Comparison of ENCODE assay signal across 10 cellular contexts in genomic region chr12:47772738-47773061, GRCh38. TPM values are rescaled to one million over a fixed set of nuclear protein-coding genes. Genes with fewer than 3 reads are reported as not detected.
A peak's percentile ranks its signal among the peaks of the same experiment; 100 is the strongest.
DNase-seq lines count a peak whose midpoint lies in the region; ATAC-seq, FAIRE-seq and TF ChIP-seq lines count a peak whose summit lies in the region.
"Had no signal": no experiment of that assay in that cellular context is flagged by ENCODE, and none has a peak within 500 bp of the region (broad histone marks: within the 10 kb centered on the region; RNA-seq: fewer than 3 reads in every experiment).

No MANE protein-coding gene starts in this region.

- no peak for FAIRE-seq in H1 (lab: Jason Lieb, UNC)
- FAIRE-seq: islet of Langerhans, RCC 7860 had no signal

- no peak for TF ChIP-seq POLR2A in H1 (IDR thresholded peaks at IDR 0.05; ENCODE audit: control extremely low read depth in 1 of 2, low read depth in 2 of 2, low read length in 2 of 2)

- peak overlapping the region; percentile 61 for H3K4me2 ChIP-seq in H1 (ENCODE audit: insufficient read depth in 1 of 2, low read depth in 2 of 2, low read length in 2 of 2)
- peak overlapping the region; percentile 77 for H3K4me2 ChIP-seq in osteoblast (ENCODE audit: insufficient read depth, low read length)

- H3K18ac ChIP-seq in H1 (ENCODE audit: extremely low read depth, low read length) = no peak overlapping the region

- no peak for TF ChIP-seq RAD21 in H1 (IDR thresholded peaks at IDR 0.05 in 1 of 2, conservative IDR thresholded peaks at IDR 0.05 in 1 of 2; ENCODE audit: low read depth in 2 of 2, low read length in 2 of 2)

- H4K8ac ChIP-seq in H1 (ENCODE audit: extremely low read depth, insufficient read depth, low read length) = no peak overlapping the region

- H2BK5ac ChIP-seq in H1 (ENCODE audit: low read depth, low read length) = no peak overlapping the region

- no peak overlapping the region for H4K91ac ChIP-seq in H1 (replicated peaks; ENCODE audit: insufficient read length, low read length)

- H2BK15ac ChIP-seq in H1 (ENCODE audit: low read length) = no peak overlapping the region

- no peak overlapping the region for H2BK20ac ChIP-seq in H1 (ENCODE audit: low read length)

- H2AFZ ChIP-seq in H1 (ENCODE audit: low read length) = no peak overlapping the region
- peak overlapping the region; percentile 23 for H2AFZ ChIP-seq in osteoblast (ENCODE audit: low read length)

- DNase-seq in CD4-positive, alpha-beta memory T cell = no peak
- DNase-seq in NT2/D1 (ENCODE audit: low read depth, low spot score) (no peak), H1 (ENCODE audit: low read depth in 1 of 2, low spot score in 2 of 2) (no peak), osteoblast (ENCODE audit: insufficient read length, low spot score, missing footprints) (no peak), left lobe of liver (ENCODE audit: low spot score) (no peak), activated gamma-delta T cell (lab: John Stamatoyannopoulos, UW) (no peak)
- no peak for DNase-seq in stimulated activated CD8-positive, alpha-beta memory T cell treated with anti-CD3 and anti-CD28 coated beads, Interleukin-4, amount 100 ng/mL, for 48 hours

- no peak overlapping the region for H3K27ac ChIP-seq in CD4-positive, alpha-beta memory T cell (ENCODE audit: low read depth, low read length)
- H3K27ac ChIP-seq in H1 (ENCODE audit: low read depth, low read length) = no peak overlapping the region
- H3K27ac ChIP-seq in osteoblast (ENCODE audit: low read depth, low read length) = no peak overlapping the region

- ATAC-seq in left lobe of liver = no peak
- ATAC-seq in HG02642 (IDR thresholded peaks at IDR 0.05; ENCODE audit: poor library complexity, unreplicated experiment) = no peak

- TF ChIP-seq CTCF in H1 (IDR thresholded peaks at IDR 0.05; ENCODE audit: control extremely low read depth in 1 of 3, insufficient read depth in 1 of 3, low read depth in 1 of 3, low read length in 3 of 3) = no peak
- no peak for TF ChIP-seq CTCF in osteoblast (IDR thresholded peaks at IDR 0.05; ENCODE audit: extremely low read depth, low read depth, low read length)

- H3K4ac ChIP-seq in H1 (replicated peaks; ENCODE audit: insufficient read length, low read depth, low read length) = no peak overlapping the region

- no peaks in the 10 kb centered on the region for H3K36me3 Mint-ChIP-seq in CD4-positive, alpha-beta memory T cell

- no peak overlapping the region for H3K4me3 ChIP-seq in CD4-positive, alpha-beta memory T cell (ENCODE audit: low read length in 2 of 2)
- no peak overlapping the region for H3K4me3 ChIP-seq in NT2/D1 (ENCODE audit: insufficient read length, low read depth)
- H3K4me3 ChIP-seq in H1 (ENCODE audit: extremely low read depth in 1 of 4, insufficient read depth in 2 of 4, low read depth in 3 of 4, low read length in 4 of 4) = peak overlapping the region; percentile 21 to 91 (median 40); a peak in 6 of 8 replicates
- peak overlapping the region; percentile 80 for H3K4me3 ChIP-seq in osteoblast (ENCODE audit: insufficient read depth, low read length)

- H3K9me3 Mint-ChIP-seq in CD4-positive, alpha-beta memory T cell = no peaks in the 10 kb centered on the region

- H2AK5ac ChIP-seq in H1 (ENCODE audit: low read depth, low read length) = no peak overlapping the region

- H3K27me3 ChIP-seq in CD4-positive, alpha-beta memory T cell (ENCODE audit: insufficient read depth, low read length) = no peaks in the 10 kb centered on the region
- H3K27me3 ChIP-seq in NT2/D1 (ENCODE audit: insufficient read depth, insufficient read length) (peaks cover 34% of the 10 kb centered on the region), H1 (replicated peaks in 1 of 4; ENCODE audit: control insufficient read depth in 3 of 4, extremely low read depth in 1 of 4, insufficient read depth in 3 of 4, low read length in 3 of 4) (peaks cover 0 to 17% (median 8%) of the 10 kb centered on the region in 4 experiments; a peak in 4 of 7 replicates), osteoblast (ENCODE audit: insufficient read depth, low read length) (no peaks in the 10 kb centered on the region)

- no peak overlapping the region for H3K56ac ChIP-seq in H1 (replicated peaks; ENCODE audit: insufficient read length, low read depth, low read length)

- peaks cover 16% of the 10 kb centered on the region for H3K4me1 ChIP-seq in CD4-positive, alpha-beta memory T cell (ENCODE audit: insufficient read depth, low read length)
- H3K4me1 ChIP-seq in NT2/D1 (ENCODE audit: insufficient read depth, insufficient read length) (peaks cover 20% of the 10 kb centered on the region), H1 (replicated peaks in 1 of 4; ENCODE audit: control insufficient read depth in 3 of 4, insufficient read depth in 4 of 4, low read length in 3 of 4) (peaks cover 7 to 14% (median 11%) of the 10 kb centered on the region in 4 experiments), osteoblast (ENCODE audit: insufficient read depth, low read length) (peaks cover 49% of the 10 kb centered on the region)

- H3K9ac ChIP-seq in NT2/D1 (ENCODE audit: insufficient read length, low read depth) (peak overlapping the region; percentile 47), H1 (replicated peaks in 1 of 4; ENCODE audit: extremely low read depth in 1 of 4, low read depth in 3 of 4, low read length in 3 of 4) (no peak overlapping the region)

- no peaks in the 10 kb centered on the region for H3K27me3 Mint-ChIP-seq in CD4-positive, alpha-beta memory T cell

- no peak overlapping the region for H2BK12ac ChIP-seq in H1 (ENCODE audit: low read depth, low read length)

- H3K79me2 ChIP-seq in H1 (ENCODE audit: control insufficient read depth in 1 of 2, insufficient read depth in 2 of 2, low read length in 2 of 2) (no peaks in the 10 kb centered on the region), osteoblast (ENCODE audit: insufficient read depth, low read length) (peaks cover 14% of the 10 kb centered on the region)

- TF ChIP-seq EP300 in H1 (IDR thresholded peaks at IDR 0.05; ENCODE audit: borderline replicate concordance in 1 of 2, low read depth in 2 of 2, low read length in 2 of 2) = no peak

- POLR2A ChIA-PET in CD4-positive, alpha-beta memory T cell (lab: Charles Lee; ENCODE audit: partially characterized antibody) = interaction anchor here (0.6 to 3.0 kb wide), 19 partner anchors 9 to 431 kb away, joined by 3 to 18 read pairs (median 5); partner anchors contain the start of genes HDAC7, RAPGEF3 and RPAP3
- POLR2A ChIA-PET in H1 (lab: Charles Lee; ENCODE audit: partially characterized antibody) = interaction anchor here (0.9 to 10.5 kb wide), 10 partner anchors 9 to 57 kb away, joined by 3 to 79 read pairs (median 7); partner anchors contain the start of gene RAPGEF3

- peaks cover 2% of the 10 kb centered on the region; the same call in 1 of the 2 replicates for H3K23me2 ChIP-seq in H1 (ENCODE audit: low read depth, low read length)

- H3K23ac ChIP-seq in H1 (ENCODE audit: insufficient read length) = no peak overlapping the region

- no peaks in the 10 kb centered on the region for H3K36me3 ChIP-seq in CD4-positive, alpha-beta memory T cell (ENCODE audit: insufficient read depth, low read length)
- H3K36me3 ChIP-seq in NT2/D1 (ENCODE audit: insufficient read depth, insufficient read length, low read length) (no peaks in the 10 kb centered on the region), H1 (ENCODE audit: control insufficient read depth in 2 of 4, insufficient read depth in 4 of 4, low read length in 3 of 4) (no peaks in the 10 kb centered on the region), osteoblast (ENCODE audit: insufficient read depth, low read length) (no peaks in the 10 kb centered on the region)

- H3K4me1 Mint-ChIP-seq in CD4-positive, alpha-beta memory T cell = peaks cover 5 to 23% (median 14%) of the 10 kb centered on the region in 4 donors

- H4K5ac ChIP-seq in H1 (ENCODE audit: insufficient read length, low read depth, low read length) = no peak overlapping the region

- H4K20me1 ChIP-seq in H1 (replicated peaks in 1 of 2; ENCODE audit: control insufficient read depth in 1 of 2, insufficient read depth in 2 of 2, low read length in 2 of 2) = peaks cover 0 to 3% of the 10 kb centered on the region in 2 experiments
- H4K20me1 ChIP-seq in osteoblast (ENCODE audit: insufficient read depth, low read length) = no peaks in the 10 kb centered on the region

- no peaks in the 10 kb centered on the region for H3K79me1 ChIP-seq in H1 (ENCODE audit: low read depth, low read length)

- no peak overlapping the region for H2BK120ac ChIP-seq in H1 (replicated peaks; ENCODE audit: low read depth, low read length)

- no peak overlapping the region for H3K14ac ChIP-seq in H1 (ENCODE audit: insufficient read length)

- intact Hi-C loops in CD4-positive, alpha-beta memory T cell (cut with micrococcal nuclease) = loop anchor here (1.0 to 2.0 kb wide), 3 partner anchors 14 to 61 kb away; partner anchors contain the start of gene RAPGEF3

- H3K27ac Mint-ChIP-seq in CD4-positive, alpha-beta memory T cell = peak overlapping the region in 5 of 7 donors; percentile 58 to 91 (median 80)

- H3K4me3 Mint-ChIP-seq in CD4-positive, alpha-beta memory T cell = peak overlapping the region; percentile 80 to 91 (median 87)

- H3K9me3 ChIP-seq in CD4-positive, alpha-beta memory T cell (ENCODE audit: control insufficient read depth in 1 of 2, low read length in 2 of 2) = no peaks in the 10 kb centered on the region
- H3K9me3 ChIP-seq in NT2/D1 (ENCODE audit: insufficient read depth, low read length) (no peaks in the 10 kb centered on the region), H1 (ENCODE audit: insufficient read depth in 2 of 2, low read depth in 1 of 2, low read length in 1 of 2) (no peaks in the 10 kb centered on the region), osteoblast (ENCODE audit: low read depth, low read length) (no peaks in the 10 kb centered on the region)

- WGBS in H1 (ENCODE audit: extremely low coverage in 1 of 2, insufficient coverage in 1 of 2, insufficient read length in 1 of 2, insufficient replicate concordance in 2 of 2, low coverage in 1 of 2, low lambda C conversion rate in 2 of 2, missing lambda C conversion rate in 1 of 2), 2 experiments = 35% methylated on average over 12 of the region's 17 CpGs; no CpG with 5 or more reads in 1 of the 2 experiments

- CTCF ChIA-PET in CD4-positive, alpha-beta memory T cell (lab: Charles Lee; ENCODE audit: partially characterized antibody) = interaction anchor here (0.6 to 20.2 kb wide), 12 partner anchors 9 to 121 kb away, joined by 3 to 671 read pairs (median 4); partner anchors contain the start of genes RAPGEF3 and RPAP3
- CTCF ChIA-PET in H1 (lab: Charles Lee; ENCODE audit: partially characterized antibody) = interaction anchor here (0.8 to 58.8 kb wide), 9 partner anchors 9 to 98 kb away, joined by 3 to 2442 read pairs (median 5); partner anchors contain the start of genes ENDOU, RAPGEF3 and RPAP3

RNA-seq across cellular contexts. Expression of gene SLC48A1, which starts 0.3 kb away (rescaled TPM):
- total RNA-seq in CD4-positive, alpha-beta memory T cell = 10 to 100 TPM; 12.1 to 12.3 TPM
- polyA plus RNA-seq in CD4-positive, alpha-beta memory T cell = 1 to 10 TPM; 8.7 to 9.0 TPM
- 14.0 and 14.1 TPM in 2 replicates for total RNA-seq in H1 (2021; fragmentation: NEBNext Ultra II Directional; extraction: Animal tissue kit (Norgen Biotek cat#: 25700))
- polyA plus RNA-seq in H1 (2011; rRNA removed) = 9.5 and 12.1 TPM in 2 replicates
- polyA plus RNA-seq in H1 (2011; cell fraction: cytosol; rRNA removed) = 9.6 TPM
- polyA plus RNA-seq in H1 (2011; cell fraction: nucleus; rRNA removed) = 16.1 TPM
- polyA plus RNA-seq in H1 (2012, experiment 1 of 2) = 8.3 to 11.4 TPM (median 10.2 TPM) in 4 replicates
- 8.6 TPM for polyA plus RNA-seq in H1 (2012, experiment 2 of 2)
- polyA plus RNA-seq in H1 (2013, experiment 1 of 2) = 9.4 TPM
- polyA plus RNA-seq in H1 (2013, experiment 2 of 2) = 10.8 TPM
- 7.2 and 7.3 TPM in 2 replicates for polyA minus RNA-seq in H1 (2011; rRNA and poly(A)+ RNA removed)
- polyA minus RNA-seq in H1 (2011; cell fraction: cytosol; rRNA and poly(A)+ RNA removed) = 6.8 TPM
- polyA minus RNA-seq in H1 (2011; cell fraction: nucleus; rRNA and poly(A)+ RNA removed) = 7.3 TPM
- total RNA-seq in osteoblast = 18.0 and 19.2 TPM in 2 replicates
- total RNA-seq in left lobe of liver = 14.1 TPM

RNA-seq across cellular contexts. Expression of gene RAPGEF3, which starts 14.0 kb away (rescaled TPM):
- under 1 TPM; 0.15 to 0.39 TPM for total RNA-seq in CD4-positive, alpha-beta memory T cell
- polyA plus RNA-seq in CD4-positive, alpha-beta memory T cell = under 1 TPM in 1 of 2 donors, not detected in 1; 0.14 TPM
- 6.7 and 9.4 TPM in 2 replicates for total RNA-seq in H1 (2021; fragmentation: NEBNext Ultra II Directional; extraction: Animal tissue kit (Norgen Biotek cat#: 25700))
- polyA plus RNA-seq in H1 (2011; rRNA removed) = 5.0 and 5.2 TPM in 2 replicates
- 6.0 TPM for polyA plus RNA-seq in H1 (2011; cell fraction: cytosol; rRNA removed)
- polyA plus RNA-seq in H1 (2011; cell fraction: nucleus; rRNA removed) = 31.6 TPM
- 4.1 to 5.7 TPM (median 5.2 TPM) in 4 replicates for polyA plus RNA-seq in H1 (2012, experiment 1 of 2)
- polyA plus RNA-seq in H1 (2012, experiment 2 of 2) = 3.1 TPM
- polyA plus RNA-seq in H1 (2013, experiment 1 of 2) = 4.2 TPM
- 3.9 TPM for polyA plus RNA-seq in H1 (2013, experiment 2 of 2)
- 5.2 and 8.0 TPM in 2 replicates for polyA minus RNA-seq in H1 (2011; rRNA and poly(A)+ RNA removed)
- 1.8 TPM for polyA minus RNA-seq in H1 (2011; cell fraction: cytosol; rRNA and poly(A)+ RNA removed)
- polyA minus RNA-seq in H1 (2011; cell fraction: nucleus; rRNA and poly(A)+ RNA removed) = 16.2 TPM
- 3.5 and 4.3 TPM in 2 replicates for total RNA-seq in osteoblast
- total RNA-seq in left lobe of liver = 2.1 TPM

RNA-seq across cellular contexts. Expression of gene HDAC7, which starts 47.0 kb away (rescaled TPM):
- 100 to 1,000 TPM; 139 to 142 TPM for total RNA-seq in CD4-positive, alpha-beta memory T cell
- 10 to 100 TPM in 1 of 2 donors, 1 to 10 TPM in 1; 7.9 to 26.8 TPM for polyA plus RNA-seq in CD4-positive, alpha-beta memory T cell
- total RNA-seq in H1 (2021; fragmentation: NEBNext Ultra II Directional; extraction: Animal tissue kit (Norgen Biotek cat#: 25700)) = 82.0 and 84.9 TPM in 2 replicates
- polyA plus RNA-seq in H1 (2011; rRNA removed) = 25.5 and 52.0 TPM in 2 replicates
- 27.2 TPM for polyA plus RNA-seq in H1 (2011; cell fraction: cytosol; rRNA removed)
- 208 TPM for polyA plus RNA-seq in H1 (2011; cell fraction: nucleus; rRNA removed)
- polyA plus RNA-seq in H1 (2012, experiment 1 of 2) = 46.5 to 68.3 TPM (median 65.5 TPM) in 4 replicates
- polyA plus RNA-seq in H1 (2012, experiment 2 of 2) = 57.8 TPM
- 40.9 TPM for polyA plus RNA-seq in H1 (2013, experiment 1 of 2)
- polyA plus RNA-seq in H1 (2013, experiment 2 of 2) = 38.9 TPM
- polyA minus RNA-seq in H1 (2011; rRNA and poly(A)+ RNA removed) = 11.6 and 23.5 TPM in 2 replicates
- polyA minus RNA-seq in H1 (2011; cell fraction: cytosol; rRNA and poly(A)+ RNA removed) = 27.2 TPM
- 48.1 TPM for polyA minus RNA-seq in H1 (2011; cell fraction: nucleus; rRNA and poly(A)+ RNA removed)
- 39.8 and 41.3 TPM in 2 replicates for total RNA-seq in osteoblast
- total RNA-seq in left lobe of liver = 8.1 TPM

RNA-seq across cellular contexts. Expression of gene ENDOU, which starts 47.4 kb away (rescaled TPM):
- not detected for total RNA-seq in CD4-positive, alpha-beta memory T cell
- polyA plus RNA-seq in CD4-positive, alpha-beta memory T cell = not detected
- total RNA-seq in H1 (2021; fragmentation: NEBNext Ultra II Directional; extraction: Animal tissue kit (Norgen Biotek cat#: 25700)) = not detected in 2 replicates
- not detected in 2 replicates for polyA plus RNA-seq in H1 (2011; rRNA removed)
- polyA plus RNA-seq in H1 (2011; cell fraction: cytosol; rRNA removed) = not detected
- polyA plus RNA-seq in H1 (2011; cell fraction: nucleus; rRNA removed) = not detected
- polyA plus RNA-seq in H1 (2012, experiment 1 of 2) = not detected in 4 replicates
- not detected for polyA plus RNA-seq in H1 (2012, experiment 2 of 2)
- not detected for polyA plus RNA-seq in H1 (2013, experiment 1 of 2)
- not detected for polyA plus RNA-seq in H1 (2013, experiment 2 of 2)
- polyA minus RNA-seq in H1 (2011; rRNA and poly(A)+ RNA removed) = 0.29 TPM in 1 of 2 replicates, not detected in the other
- polyA minus RNA-seq in H1 (2011; cell fraction: cytosol; rRNA and poly(A)+ RNA removed) = not detected
- polyA minus RNA-seq in H1 (2011; cell fraction: nucleus; rRNA and poly(A)+ RNA removed) = not detected
- total RNA-seq in osteoblast (not detected in 2 replicates), left lobe of liver (not detected)

Comparison
In these comparisons a context has a peak if more than half of its experiments do, and no peak if none do; other contexts are left out.
1. H3K4me3 ChIP-seq: peak in H1 (4 of 4) and osteoblast (single experiment); none in CD4-positive, alpha-beta memory T cell (0 of 2) and NT2/D1 (single experiment).